ENCODE assay signal across 8 cellular contexts in the genomic region with DNA sequence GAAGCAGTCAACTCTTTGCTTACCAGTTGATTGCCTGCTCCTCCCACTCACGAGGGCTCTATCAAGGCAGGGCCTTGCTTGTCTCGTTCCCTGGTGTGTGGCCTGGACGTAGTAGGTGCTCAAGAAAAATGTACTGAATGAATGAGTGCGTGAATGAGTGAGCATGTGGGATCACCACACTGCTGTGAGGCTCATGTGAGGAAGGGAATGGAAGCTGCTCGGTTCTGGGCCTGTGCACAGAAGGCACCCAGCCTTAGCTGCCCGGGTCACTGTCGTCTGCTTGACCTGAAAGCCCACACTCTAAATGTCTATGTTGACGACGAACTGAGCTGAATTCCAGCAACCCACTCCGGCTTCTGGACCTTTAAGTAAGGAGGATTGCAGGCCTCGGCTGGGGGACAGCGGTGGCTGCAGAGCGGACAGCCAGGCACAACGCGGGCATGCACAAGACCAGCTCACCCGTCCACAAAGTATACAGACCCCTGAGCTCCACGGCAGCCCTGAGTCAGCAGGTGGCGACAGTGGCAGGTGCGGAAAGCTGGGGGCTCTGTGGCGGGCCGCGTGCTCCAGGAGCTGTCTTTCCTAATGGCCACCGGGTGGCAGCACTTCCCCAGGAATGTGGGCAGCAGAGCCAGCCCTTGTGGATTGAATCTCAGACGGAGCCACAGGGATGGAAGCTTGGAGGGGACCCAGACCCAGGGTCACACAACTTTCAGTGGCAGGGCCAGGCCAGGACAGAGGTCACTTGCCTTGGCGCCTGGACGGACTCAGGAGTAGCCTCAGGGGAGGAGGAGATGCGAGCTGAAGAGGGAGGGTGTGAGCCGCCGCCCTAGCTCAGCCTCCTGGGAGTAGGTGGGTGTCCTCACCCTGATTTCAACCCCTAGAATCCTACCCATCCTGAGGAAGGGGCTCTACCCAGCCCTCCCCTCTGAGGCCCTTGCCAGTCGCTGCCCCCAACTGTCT. TPM values are rescaled to one million over a fixed set of nuclear protein-coding genes. Genes with fewer than 3 reads are reported as not detected.
DNase-seq lines count a peak whose midpoint lies in the region; ATAC-seq and TF ChIP-seq lines count a peak whose summit lies in the region.

No MANE protein-coding gene starts in this region.

- no peaks in the 10 kb centered on the region for H3K9me3 ChIP-seq in liver (ENCODE audit: control insufficient read depth in 4 of 4, low read length in 3 of 4)

- ATAC-seq in HG03045 (IDR thresholded peaks at IDR 0.05; ENCODE audit: unreplicated experiment): no peak

- peak; percentile 96 to 100 for TF ChIP-seq RAD21 in liver (IDR thresholded peaks at IDR 0.05)

- no peaks in the 10 kb centered on the region for H3K36me3 ChIP-seq in liver (ENCODE audit: control insufficient read depth in 4 of 4, insufficient read depth in 3 of 4, low read depth in 1 of 4, low read length in 3 of 4)

- H3K27me3 ChIP-seq in HL-60 (ENCODE audit: insufficient read depth, poor library complexity, severe bottlenecking) (no peaks in the 10 kb centered on the region), liver (ENCODE audit: control insufficient read depth in 4 of 4, insufficient read depth in 4 of 4, low read length in 3 of 4) (no peaks in the 10 kb centered on the region)

- 31% methylated on average over 30 of the region's 30 CpGs for WGBS in liver

- no peak overlapping the region for H3K4me3 ChIP-seq in HL-60 (replicated peaks; ENCODE audit: insufficient read depth, low read length)
- no peak overlapping the region for H3K4me3 ChIP-seq in coronary artery
- no peak overlapping the region for H3K4me3 ChIP-seq in liver (ENCODE audit: low read depth in 1 of 3, low read length in 3 of 3)

- peak; percentile 51 for TF ChIP-seq CTCF in HL-60 (IDR thresholded peaks at IDR 0.05; ENCODE audit: insufficient read depth, low read length)
- TF ChIP-seq CTCF in coronary artery (IDR thresholded peaks at IDR 0.05): peak; percentile 72
- peak; percentile 84 for TF ChIP-seq CTCF in liver (IDR thresholded peaks at IDR 0.05; ENCODE audit: low read depth, low read length, missing input control)

- peaks cover 0 to 9% (median 3%) of the 10 kb centered on the region in 4 donors for H3K4me1 ChIP-seq in liver (ENCODE audit: control insufficient read depth in 4 of 4, insufficient read depth in 4 of 4, low read length in 3 of 4)

- no peak overlapping the region for H3K9ac ChIP-seq in liver (ENCODE audit: low read depth in 1 of 2, low read length in 2 of 2)

- DNase-seq in DMS79 (lab: John Stamatoyannopoulos, UW) (peak; percentile 17), HL-60 (ENCODE audit: low read depth in 1 of 2, low spot score in 1 of 2) (peak; percentile 41 to 64), NCI-H774 (lab: John Stamatoyannopoulos, UW) (peak; percentile 8), coronary artery (ENCODE audit: low spot score) (no peak)
- DNase-seq in activated CD4-positive, alpha-beta T cell treated with anti-CD3 and anti-CD28 coated beads, Interleukin-2, amount 50 U/mL, for 24 hours (ENCODE audit: low read depth in 1 of 2, low spot score in 1 of 2): peak; percentile 59 to 64
- DNase-seq in stimulated activated CD4-positive, alpha-beta T cell treated with anti-CD3 and anti-CD28 coated beads, TNF-alpha, amount 100 ng/mL, for 4 hours (ENCODE audit: low read depth in 3 of 3): peak; percentile 53 to 59 (median 57)

- no peak overlapping the region for H3K27ac ChIP-seq in HL-60 (replicated peaks)
- peak overlapping the region in 1 of 2 donors; percentile 29 for H3K27ac ChIP-seq in coronary artery
- no peak overlapping the region for H3K27ac ChIP-seq in liver (ENCODE audit: low read depth in 1 of 2, low read length in 2 of 2)

TF ChIP-seq in liver, 16 proteins besides CTCF, POLR2A, EP300 and RAD21:
- TF ChIP-seq, protein P1, sequence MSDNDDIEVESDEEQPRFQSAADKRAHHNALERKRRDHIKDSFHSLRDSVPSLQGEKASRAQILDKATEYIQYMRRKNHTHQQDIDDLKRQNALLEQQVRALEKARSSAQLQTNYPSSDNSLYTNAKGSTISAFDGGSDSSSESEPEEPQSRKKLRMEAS (IDR thresholded peaks at IDR 0.05): no peak
- peak in 1 of 2 donors; percentile 19 for TF ChIP-seq RXRA (IDR thresholded peaks at IDR 0.05)
TF ChIP-seq in liver: peak in this region for 1.

RNA-seq across cellular contexts. Expression of gene PICK1, which starts 5.0 kb away (rescaled TPM):
- total RNA-seq in liver: 10 to 100 TPM in 1 of 2 donors, 1 to 10 TPM in 1; 5.8 to 25.8 TPM
- 10 to 100 TPM; 10.3 to 15.9 TPM for polyA plus RNA-seq in liver

RNA-seq across cellular contexts. Expression of gene SLC16A8, which starts 31.8 kb away (rescaled TPM):
- not detected for total RNA-seq in liver
- under 1 TPM in 1 of 2 donors, not detected in 1; 0.10 TPM for polyA plus RNA-seq in liver

RNA-seq across cellular contexts. Expression of gene BAIAP2L2, which starts 58.3 kb away (rescaled TPM):
- total RNA-seq in liver: under 1 TPM in 1 of 2 donors, not detected in 1; 0.33 TPM
- under 1 TPM; 0.44 to 0.46 TPM for polyA plus RNA-seq in liver
